In the genomic region with DNA sequence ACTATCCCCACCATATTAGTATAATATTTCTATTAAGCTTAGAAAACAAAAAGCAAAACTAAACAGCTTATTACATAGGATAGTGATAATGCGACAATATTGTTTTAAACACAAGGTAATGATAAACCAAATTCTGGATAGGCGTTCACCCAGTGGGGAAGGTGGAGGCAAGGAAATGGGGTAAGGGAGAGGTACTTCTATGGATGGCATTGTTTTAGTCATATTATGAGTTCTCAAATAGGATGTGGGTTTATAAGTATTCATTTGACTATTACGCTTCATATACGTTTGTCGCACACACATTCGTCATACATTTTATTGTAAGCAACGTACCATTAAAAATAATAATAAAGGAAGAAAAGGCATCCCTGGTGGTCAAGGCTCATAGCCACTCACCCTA, we compare ENCODE assay signal across 27 cellular contexts.
"Had no signal": no experiment of that assay in that cellular context is flagged by ENCODE, and none has a peak within 500 bp of the region (broad histone marks: within the 10 kb centered on the region; RNA-seq: fewer than 3 reads in every experiment).

No MANE protein-coding gene starts in this region.

- H3K4me3 ChIP-seq: esophagus squamous epithelium, heart right ventricle, left lung, mucosa of descending colon, neural progenitor cell, right lobe of liver, stomach, thyroid gland, vagina had no signal

- H3K4me1 Mint-ChIP-seq: mesothelial cell of epicardium, neural progenitor cell had no signal

- ATAC-seq: effector memory CD8-positive, alpha-beta T cell; heart right ventricle; left cardiac atrium; left lung; mucosa of descending colon; naive thymus-derived CD4-positive, alpha-beta T cell; right lobe of liver had no signal

- H3K27ac Mint-ChIP-seq: mesothelial cell of epicardium; naive thymus-derived CD4-positive, alpha-beta T cell; neural progenitor cell; progenitor cell of endocrine pancreas had no signal

- H3K79me2 ChIP-seq: parathyroid adenoma had no signal

- H3K4me2 ChIP-seq: neural progenitor cell had no signal

- H3K9me3 Mint-ChIP-seq: effector memory CD8-positive, alpha-beta T cell; nephron had no signal

- H3K9ac ChIP-seq: neural progenitor cell, parathyroid adenoma had no signal

- H3K9me3 ChIP-seq: esophagus squamous epithelium, left lung, mucosa of descending colon, right lobe of liver, stomach, thyroid gland, vagina had no signal

- H3K4me3 Mint-ChIP-seq: effector memory CD8-positive, alpha-beta T cell; mesothelial cell of epicardium; naive thymus-derived CD4-positive, alpha-beta T cell; nephron; neural progenitor cell had no signal

- DNase-seq: effector memory CD8-positive, alpha-beta T cell; erythroblast; esophagus squamous epithelium; foreskin melanocyte; glutamatergic neuron; heart right ventricle; hippocampal formation; left cardiac atrium; left lung; mesenchymal stem cell; mucosa of descending colon; naive thymus-derived CD4-positive, alpha-beta T cell; right lobe of liver; small intestine; stimulated activated CD4-positive, alpha-beta T cell treated with anti-CD3 and anti-CD28 coated beads, Interleukin-15, amount 100 ng/mL, for 24 hours; stimulated activated CD4-positive, alpha-beta T cell treated with anti-CD3 and anti-CD28 coated beads, Interleukin-2, amount 100 ng/mL, for 48 hours; stimulated activated CD8-positive, alpha-beta memory T cell treated with anti-CD3 and anti-CD28 coated beads, Interleukin-4, amount 100 ng/mL, for 48 hours; stimulated activated naive CD4-positive, alpha-beta T cell treated with Interleukin-2 at 50 U/mL for 16 hours; stomach; thyroid gland; trophoblast cell had no signal

- H3K27me3 ChIP-seq: esophagus squamous epithelium, heart right ventricle, left lung, neural progenitor cell, right lobe of liver, stomach, thyroid gland, vagina had no signal

- H3K36me3 ChIP-seq: right lobe of liver had no signal

- H3K27ac ChIP-seq: esophagus squamous epithelium, heart right ventricle, left lung, neural progenitor cell, parathyroid adenoma, right lobe of liver, stomach, thyroid gland, vagina had no signal

- H3K4me1 ChIP-seq: esophagus squamous epithelium, heart right ventricle, left lung, neural progenitor cell, parathyroid adenoma, stomach, thyroid gland, vagina had no signal

- H2AFZ ChIP-seq: neural progenitor cell, parathyroid adenoma had no signal
